Comparison of ENCODE assay signal across 8 cellular contexts in the genomic region with DNA sequence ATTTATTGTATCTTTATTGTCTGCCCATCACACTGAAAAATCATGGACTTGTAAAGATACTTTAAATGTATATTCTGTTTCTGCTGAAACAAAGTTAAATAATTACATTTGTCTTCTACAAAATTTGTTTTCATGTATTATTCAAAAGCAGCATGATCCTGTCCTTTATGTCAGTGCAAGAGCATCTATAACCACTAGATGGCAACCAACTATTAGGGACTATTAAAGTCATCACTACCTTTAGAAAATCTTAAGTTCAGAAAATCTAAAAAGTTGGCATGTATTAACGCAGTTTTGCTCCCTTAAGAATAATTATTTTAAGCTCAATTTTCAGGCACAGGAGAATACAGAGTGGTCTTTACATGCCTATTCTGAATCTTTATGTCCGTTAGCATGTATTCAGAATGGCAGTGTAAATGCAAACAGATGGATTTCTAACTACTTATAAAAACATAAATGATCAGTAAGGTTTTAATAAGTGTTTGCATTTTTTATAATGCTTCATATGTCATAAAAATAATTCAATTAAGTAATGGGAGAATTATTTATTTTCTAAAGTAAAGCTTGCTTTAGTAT. TPM values are rescaled to one million over a fixed set of nuclear protein-coding genes. Genes with fewer than 3 reads are reported as not detected.
DNase-seq lines count a peak whose midpoint lies in the region; ATAC-seq and TF ChIP-seq lines count a peak whose summit lies in the region.

No MANE protein-coding gene starts in this region.

- intact Hi-C loops in adrenal gland (cut with DNase I), result no loop called here
- intact Hi-C loops in left ventricle myocardium superior (cut with micrococcal nuclease), result loop anchor here (2.0 kb wide), 1 partner anchor 260 kb away; no protein-coding TSS in a partner anchor

- TF ChIP-seq POLR2A in adrenal gland (IDR thresholded peaks at IDR 0.05), result no peak

- no peak overlapping the region for H3K27ac ChIP-seq in adrenal gland

- DNase-seq in ACHN (peak; percentile 58), NCI-H146 (lab: John Stamatoyannopoulos, UW) (peak; percentile 43), adrenal gland (no peak), left ventricle myocardium superior (no peak), superior temporal gyrus (ENCODE audit: extremely low spot score) (peak; percentile 84)
- no peak for DNase-seq in activated CD4-positive, alpha-beta T cell treated with anti-CD3 and anti-CD28 coated beads for 4 hours

- no peaks in the 10 kb centered on the region for H3K36me3 ChIP-seq in adrenal gland (replicated peaks in 1 of 2)

- in situ Hi-C loops in ACHN (cut with HindIII; ENCODE audit: low pct_ligation_motif_present, low pct_unique_long_range_greater_than_20kb, low sequenced_read_pairs), result no loop called here

- H3K4me1 ChIP-seq in adrenal gland (replicated peaks in 1 of 2), result peaks cover 0 to 25% of the 10 kb centered on the region in 2 donors

- ATAC-seq in HG02610 (IDR thresholded peaks at IDR 0.05; ENCODE audit: unreplicated experiment) (peak; percentile 54), left ventricle myocardium superior (peak; percentile 71)

- TF ChIP-seq CTCF in GM12872 (IDR thresholded peaks at IDR 0.05; ENCODE audit: insufficient read depth, low read depth, low read length) (peak; percentile 65), adrenal gland (IDR thresholded peaks at IDR 0.05) (peak; percentile 68 to 86 (median 74))

- 47 to 50% (median 49%) methylated on average over 2 of the region's 2 CpGs for WGBS in adrenal gland, 4 donors

- H3K4me3 ChIP-seq in adrenal gland, result no peak overlapping the region

- H3K27me3 ChIP-seq in adrenal gland, result no peaks in the 10 kb centered on the region

- no peaks in the 10 kb centered on the region for H3K9me3 ChIP-seq in adrenal gland (replicated peaks in 1 of 3)

RNA-seq across cellular contexts. Expression of a gene that starts 17.8 kb away (rescaled TPM):
- total RNA-seq in adrenal gland (100 to 1,000 TPM in 2 of 8 donors, 10 to 100 TPM in 6; 45.3 to 134 (median 81.3) TPM), left ventricle myocardium superior (43.9 TPM)
- polyA plus RNA-seq in adrenal gland, result 10 to 100 TPM; 33.7 to 74.2 (median 34.0) TPM

RNA-seq across cellular contexts. Expression of a gene that starts 23.2 kb away (rescaled TPM):
- total RNA-seq in adrenal gland (100 to 1,000 TPM; 150 to 542 (median 334) TPM), left ventricle myocardium superior (911 TPM)
- 100 to 1,000 TPM; 304 to 542 (median 329) TPM for polyA plus RNA-seq in adrenal gland

Comparison
In these comparisons a context has a peak if more than half of its experiments do, and no peak if none do; other contexts are left out.
1. DNase-seq: peak in ACHN (single experiment), NCI-H146 (single experiment) and superior temporal gyrus (single experiment); none in adrenal gland (0 of 7), left ventricle myocardium superior (single experiment) and activated CD4-positive, alpha-beta T cell treated with anti-CD3 and anti-CD28 coated beads for 4 hours (0 of 2).